Comparison of ENCODE assay signal across 26 cellular contexts in genomic region chr19:17647071-17648020, GRCh38. TPM values are rescaled to one million over a fixed set of nuclear protein-coding genes. Genes with fewer than 3 reads are reported as not detected.
A peak's percentile ranks its signal among the peaks of the same experiment; 100 is the strongest.
DNase-seq lines count a peak whose midpoint lies in the region; ATAC-seq and TF ChIP-seq lines count a peak whose summit lies in the region.
"Had no signal": no experiment of that assay in that cellular context is flagged by ENCODE, and none has a peak within 500 bp of the region (broad histone marks: within the 10 kb centered on the region; RNA-seq: fewer than 3 reads in every experiment).

No MANE protein-coding gene starts in this region.

- H3K4me2 ChIP-seq in neuronal stem cell (ENCODE audit: insufficient read depth, low read length, poor library complexity, severe bottlenecking), result no peak overlapping the region
- H3K4me2 ChIP-seq: BLaER1 had no signal

- peak overlapping the region; percentile 88 for H2BK15ac ChIP-seq in neuronal stem cell (ENCODE audit: low read length)

- peak overlapping the region; percentile 2 for H3K9ac ChIP-seq in neuronal stem cell (ENCODE audit: low read depth, low read length, poor library complexity)
- H3K9ac ChIP-seq: BLaER1, GM23248 had no signal

- CTCF ChIA-PET in HEK293T (lab: Yijun Ruan, JAX), result no interaction called here

- no peaks in the 10 kb centered on the region for H3K27me3 ChIP-seq in neuronal stem cell (ENCODE audit: control insufficient read depth in 3 of 3, insufficient read depth in 3 of 3, low read depth in 1 of 3, low read length in 3 of 3)
- H3K27me3 ChIP-seq: BLaER1, SJSA1 had no signal

- WGBS in neuronal stem cell (ENCODE audit: extremely low coverage in 2 of 2, insufficient read length in 2 of 2, insufficient replicate concordance in 1 of 2), 2 donors, result no CpG with 5 or more reads among the region's 50 CpGs

- peaks cover 2% of the 10 kb centered on the region for H3K79me1 ChIP-seq in neuronal stem cell (ENCODE audit: low read depth, low read length)

- peak; percentile 43 for DNase-seq in NCI-H82 (lab: John Stamatoyannopoulos, UW)
- no peak for DNase-seq in NCI-H82 treated with DMSO at 0.1 percent for 48 hours (lab: John Stamatoyannopoulos, UW; ENCODE audit: unreplicated experiment)
- DNase-seq in HEK293T (ENCODE audit: extremely low spot score), result peak; percentile 52
- no peak for DNase-seq in neuronal stem cell (ENCODE audit: low spot score)
- no peak for DNase-seq in foreskin melanocyte
- DNase-seq in mucosa of gallbladder (ENCODE audit: low spot score), result no peak
- DNase-seq: ACHN; Caco-2; CD4-positive, alpha-beta T cell; DMS 273 treated with DMSO at 0.1 percent for 48 hours; DMS79 treated with DMSO at 0.1 percent for 48 hours; GM23248; MM.1S; NCI-H1048; NCI-H1436; NCI-H1930; NCI-H69 had no signal

- H3K4me1 ChIP-seq in neuronal stem cell (ENCODE audit: control insufficient read depth in 2 of 2, insufficient read depth in 1 of 2, low read depth in 1 of 2, low read length in 2 of 2), result no peaks in the 10 kb centered on the region
- H3K4me1 ChIP-seq: BLaER1, Caco-2, SJSA1 had no signal

- H2BK120ac ChIP-seq in neuronal stem cell (ENCODE audit: low read depth, low read length), result no peak overlapping the region

- H2BK5ac ChIP-seq in neuronal stem cell (ENCODE audit: low read length), result no peak overlapping the region

- H2BK12ac ChIP-seq in neuronal stem cell (ENCODE audit: low read length), result no peak overlapping the region

- no peak overlapping the region for H4K91ac ChIP-seq in neuronal stem cell (ENCODE audit: low read depth, low read length, poor library complexity)

- peaks cover 0 to 31% of the 10 kb centered on the region in 2 donors for H3K36me3 ChIP-seq in neuronal stem cell (replicated peaks in 1 of 2; ENCODE audit: control insufficient read depth in 2 of 2, insufficient read depth in 2 of 2, low read length in 2 of 2)
- H3K36me3 ChIP-seq: BLaER1, SJSA1 had no signal

- ATAC-seq in esophagus mucosa (peak; percentile 15), GM18867 (IDR thresholded peaks at IDR 0.05; ENCODE audit: unreplicated experiment) (no peak)
- ATAC-seq: GM12878, HepG2, Right ventricle myocardium inferior had no signal

- no peak overlapping the region for H3K4ac ChIP-seq in neuronal stem cell (ENCODE audit: low read length)

- H2AK5ac ChIP-seq in neuronal stem cell (ENCODE audit: low read depth, low read length), result peak overlapping the region; percentile 83

- peak overlapping the region; percentile 57 for H3K18ac ChIP-seq in neuronal stem cell (ENCODE audit: low read length)

- peaks cover 0 to 1% of the 10 kb centered on the region in 2 donors for H3K9me3 ChIP-seq in neuronal stem cell (replicated peaks in 1 of 2; ENCODE audit: control insufficient read depth in 2 of 2, insufficient read depth in 1 of 2, low read depth in 1 of 2, low read length in 2 of 2)
- H3K9me3 ChIP-seq: BLaER1, Caco-2, SJSA1 had no signal

- H3K14ac ChIP-seq in neuronal stem cell (ENCODE audit: low read length), result peak overlapping the region; percentile 79

- peak overlapping the region; percentile 34 for H3K23ac ChIP-seq in neuronal stem cell (ENCODE audit: low read depth, low read length, poor library complexity)

- no peak overlapping the region for H3K27ac ChIP-seq in neuronal stem cell (replicated peaks; ENCODE audit: low read length)
- H3K27ac ChIP-seq: 22Rv1, BLaER1, GM23248, HL-60, SJSA1 had no signal

- POLR2A ChIA-PET in HEK293T (lab: Yijun Ruan, JAX), result interaction anchor here (1.1 kb wide), 1 partner anchor 41 kb away, joined by 3 read pairs; no protein-coding TSS in a partner anchor

- no peak overlapping the region for H3K4me3 ChIP-seq in neuronal stem cell (ENCODE audit: low read length in 2 of 2)
- H3K4me3 ChIP-seq: BLaER1, GM12878, GM23248, SJSA1 had no signal

- no peak overlapping the region for H2AFZ ChIP-seq in neuronal stem cell (ENCODE audit: low read length)
- H2AFZ ChIP-seq: GM23248 had no signal

- no peak overlapping the region for H4K8ac ChIP-seq in neuronal stem cell (ENCODE audit: low read depth, low read length)

TF ChIP-seq in HEK293T, 16 proteins besides CTCF, POLR2A, EP300 and RAD21:
- TF ChIP-seq PKNOX1 (IDR thresholded peaks at IDR 0.05), result no peak
- no peak for TF ChIP-seq NFRKB (IDR thresholded peaks at IDR 0.05)
- TF ChIP-seq L3MBTL2 (conservative IDR thresholded peaks at IDR 0.05), result no peak
- TF ChIP-seq FOXM1 (IDR thresholded peaks at IDR 0.05; ENCODE audit: borderline replicate concordance), result no peak
- no peak for TF ChIP-seq CTBP1 (IDR thresholded peaks at IDR 0.05; ENCODE audit: borderline replicate concordance)
- TF ChIP-seq FOXK2 (IDR thresholded peaks at IDR 0.05), result no peak
- TF ChIP-seq SUZ12 (IDR thresholded peaks at IDR 0.05), result no peak
- TF ChIP-seq BHLHE40 (IDR thresholded peaks at IDR 0.05; ENCODE audit: borderline replicate concordance), result no peak
- TF ChIP-seq ZNF384 (IDR thresholded peaks at IDR 0.05), result no peak
- no peak for TF ChIP-seq FOXA1 (IDR thresholded peaks at IDR 0.05)
- no peak for TF ChIP-seq ARNT (IDR thresholded peaks at IDR 0.05)
- no peak for TF ChIP-seq LEF1 (IDR thresholded peaks at IDR 0.05; ENCODE audit: borderline replicate concordance)
- TF ChIP-seq TARDBP (IDR thresholded peaks at IDR 0.05), result no peak
TF ChIP-seq in HEK293T: peak in this region for 0.

RNA-seq across cellular contexts. Expression of gene UNC13A, which starts 40.8 kb away (rescaled TPM):
- 0.04 TPM for total RNA-seq in esophagus mucosa
- polyA plus RNA-seq in neuronal stem cell (2013, experiment 1 of 2), result 0.11 TPM
- polyA plus RNA-seq in neuronal stem cell (2013, experiment 2 of 2), result 0.10 TPM
- total RNA-seq in mucosa of gallbladder, result 0.78 TPM
- total RNA-seq: SJSA1 had no signal

Comparison
In these comparisons a context has a peak if more than half of its experiments do, and no peak if none do; other contexts are left out.
1. DNase-seq: peak in NCI-H82 (single experiment) and HEK293T (single experiment); none in NCI-H82 treated with DMSO at 0.1 percent for 48 hours (single experiment), neuronal stem cell (single experiment), foreskin melanocyte (single experiment) and mucosa of gallbladder (single experiment).